14 cellular contexts compared by ENCODE assay signal in genomic region chr4:153071953-153072622, GRCh38.
A peak's percentile ranks its signal among the peaks of the same experiment; 100 is the strongest.
DNase-seq lines count a peak whose midpoint lies in the region; TF ChIP-seq lines count a peak whose summit lies in the region.
"Had no signal": no experiment of that assay in that cellular context is flagged by ENCODE, and none has a peak within 500 bp of the region (broad histone marks: within the 10 kb centered on the region; RNA-seq: fewer than 3 reads in every experiment).

No MANE protein-coding gene starts in this region.

- in situ Hi-C loops in mammary epithelial cell (cut with MboI; ENCODE audit: low sequenced_read_pairs in 2 of 2): no loop called here
- in situ Hi-C loops in GM13977 (cut with MboI; ENCODE audit: low pct_unique_long_range_greater_than_20kb, low sequenced_read_pairs, unreplicated experiment): no loop called here

- POLR2A ChIA-PET in SK-N-SH (lab: Yijun Ruan, JAX): no interaction called here

- H3K36me3 ChIP-seq in mammary epithelial cell (ENCODE audit: insufficient read depth, low read length): no peaks in the 10 kb centered on the region
- H3K36me3 ChIP-seq in breast epithelium: no peaks in the 10 kb centered on the region
- no peaks in the 10 kb centered on the region for H3K36me3 ChIP-seq in SK-N-SH (replicated peaks in 1 of 2; ENCODE audit: control insufficient read depth in 1 of 2, insufficient read depth in 2 of 2, low read length in 1 of 2)
- H3K36me3 ChIP-seq: BLaER1 had no signal

- H4K20me1 ChIP-seq in mammary epithelial cell (ENCODE audit: insufficient read depth, low read length) (no peaks in the 10 kb centered on the region), SK-N-SH (ENCODE audit: insufficient read depth) (no peaks in the 10 kb centered on the region)
- H4K20me1 ChIP-seq: BLaER1 had no signal

- no TSS peak for BruUV-seq in mammary epithelial cell (replicated peaks; lab: Mats Ljungman, UMichigan)

- TF ChIP-seq POLR2A in breast epithelium (IDR thresholded peaks at IDR 0.05): no peak

- DNase-seq in mammary epithelial cell (peak; percentile 48), breast epithelium (ENCODE audit: low spot score in 2 of 2) (no peak), SK-N-SH (no peak), foreskin melanocyte (peak; percentile 81), NCI-H510A (lab: John Stamatoyannopoulos, UW) (no peak), GM13977 (ENCODE audit: low spot score) (no peak), NCI-H1417 (lab: John Stamatoyannopoulos, UW) (no peak)
- DNase-seq: AML-193; CD8-positive, alpha-beta memory T cell; DMS53; GOT3; H9 had no signal

- no peak for TF ChIP-seq RAD21 in SK-N-SH (IDR thresholded peaks at IDR 0.05; ENCODE audit: low read length)

- no peak overlapping the region for H3K4me3 ChIP-seq in mammary epithelial cell (replicated peaks in 1 of 3; ENCODE audit: insufficient read depth in 1 of 3, low read depth in 2 of 3, low read length in 3 of 3)
- no peak overlapping the region for H3K4me3 ChIP-seq in breast epithelium
- no peak overlapping the region for H3K4me3 ChIP-seq in SK-N-SH (ENCODE audit: low read depth in 2 of 2, low read length in 1 of 2)
- H3K4me3 ChIP-seq: BLaER1 had no signal

- H3K4me2 ChIP-seq in mammary epithelial cell (ENCODE audit: insufficient read depth, low read depth, low read length) (no peak overlapping the region), SK-N-SH (no peak overlapping the region)
- H3K4me2 ChIP-seq: BLaER1 had no signal

- dilution Hi-C loops in mammary epithelial cell (cut with HindIII; ENCODE audit: low sequenced_read_pairs): no loop called here

- H3K9me3 ChIP-seq in mammary epithelial cell (replicated peaks; ENCODE audit: insufficient read depth, low read length) (no peaks in the 10 kb centered on the region), breast epithelium (no peaks in the 10 kb centered on the region), SK-N-SH (no peaks in the 10 kb centered on the region)

- H3K79me2 ChIP-seq in mammary epithelial cell (ENCODE audit: insufficient read depth, low read length) (no peaks in the 10 kb centered on the region), SK-N-SH (ENCODE audit: insufficient read depth) (no peaks in the 10 kb centered on the region)

- H3K9me2 ChIP-seq in SK-N-SH: no peaks in the 10 kb centered on the region

- TF ChIP-seq CTCF in mammary epithelial cell (conservative IDR thresholded peaks at IDR 0.05 in 1 of 2, IDR thresholded peaks at IDR 0.05 in 1 of 2; ENCODE audit: extremely low read depth in 1 of 2, insufficient read depth in 1 of 2, low read depth in 1 of 2, low read length in 2 of 2) (no peak), breast epithelium (IDR thresholded peaks at IDR 0.05) (no peak), SK-N-SH (IDR thresholded peaks at IDR 0.05) (no peak), GM13977 (IDR thresholded peaks at IDR 0.05; ENCODE audit: extremely low read depth, insufficient read depth, missing control alignments) (no peak)

- no peak for TF ChIP-seq EP300 in SK-N-SH (IDR thresholded peaks at IDR 0.05; ENCODE audit: borderline replicate concordance in 1 of 2, low read depth in 1 of 2, low read length in 1 of 2)

- CTCF ChIA-PET in mammary epithelial cell (lab: Charles Lee; ENCODE audit: low non-redundant PET): interaction anchor here (0.6 to 0.7 kb wide), 2 partner anchors 27 to 293 kb away, joined by 3 read pairs; no protein-coding TSS in a partner anchor
- CTCF ChIA-PET in SK-N-SH (lab: Yijun Ruan, JAX): no interaction called here

- H3K27me3 ChIP-seq in mammary epithelial cell (ENCODE audit: insufficient read depth, low read length) (no peaks in the 10 kb centered on the region), breast epithelium (no peaks in the 10 kb centered on the region), SK-N-SH (ENCODE audit: insufficient read depth) (no peaks in the 10 kb centered on the region; the same call in 1 of the 2 replicates)
- H3K27me3 ChIP-seq: BLaER1 had no signal

- H3K4me1 ChIP-seq in mammary epithelial cell (ENCODE audit: insufficient read depth, low read length) (peaks cover 4% of the 10 kb centered on the region), breast epithelium (no peaks in the 10 kb centered on the region), SK-N-SH (ENCODE audit: control insufficient read depth in 1 of 2, insufficient read depth in 2 of 2, low read depth in 1 of 2, low read length in 1 of 2) (no peaks in the 10 kb centered on the region; a peak in 1 of 4 replicates)
- H3K4me1 ChIP-seq: BLaER1 had no signal

- no peak overlapping the region for H3K9ac ChIP-seq in mammary epithelial cell (ENCODE audit: insufficient read depth, low read length)
- H3K9ac ChIP-seq in SK-N-SH: no peak overlapping the region
- H3K9ac ChIP-seq: BLaER1 had no signal

- no peaks in the 10 kb centered on the region for H3F3A ChIP-seq in SK-N-SH (replicated peaks; ENCODE audit: insufficient read depth)

- intact Hi-C loops in mammary epithelial cell (cut with micrococcal nuclease) (no loop called here), breast epithelium (cut with DNase I; ENCODE audit: low total_unique reads) (no loop called here)

- H3K27ac ChIP-seq in mammary epithelial cell (ENCODE audit: insufficient read depth, low read depth, low read length): no peak overlapping the region
- no peak overlapping the region for H3K27ac ChIP-seq in breast epithelium
- no peak overlapping the region for H3K27ac ChIP-seq in SK-N-SH (ENCODE audit: low read depth in 2 of 2, low read length in 1 of 2)
- H3K27ac ChIP-seq: 22Rv1, BLaER1 had no signal

- no peak overlapping the region for H2AFZ ChIP-seq in mammary epithelial cell (ENCODE audit: low read depth, low read length)
- H2AFZ ChIP-seq in SK-N-SH (ENCODE audit: low read depth): no peak overlapping the region

TF ChIP-seq in SK-N-SH, 30 proteins besides CTCF, POLR2A, EP300 and RAD21:
- TF ChIP-seq TCF12 (IDR thresholded peaks at IDR 0.05) (peak; percentile 37), SMC3 (IDR thresholded peaks at IDR 0.05; ENCODE audit: low read depth, low read length) (no peak), EZH2phosphoT487 (IDR thresholded peaks at IDR 0.05; ENCODE audit: borderline replicate concordance, low read depth) (no peak), PBX3 (IDR thresholded peaks at IDR 0.05) (no peak)
TF ChIP-seq in SK-N-SH: peak in this region for 1.

Comparison
In these comparisons a context has a peak if more than half of its experiments do, and no peak if none do; other contexts are left out.
1. DNase-seq: peak in mammary epithelial cell (single experiment) and foreskin melanocyte (single experiment); none in breast epithelium (0 of 2), SK-N-SH (single experiment), NCI-H510A (single experiment), GM13977 (single experiment) and NCI-H1417 (0 of 3).